1 cellular context compared by ENCODE assay signal in genomic region chr1:224252466-224252865, GRCh38.
TF ChIP-seq lines count a peak whose summit lies in the region.

No MANE protein-coding gene starts in this region.

TF ChIP-seq in IMR-90, 13 proteins besides CTCF, POLR2A, EP300 and RAD21 (continued from another document):
- TF ChIP-seq BHLHE40 (IDR thresholded peaks at IDR 0.05; ENCODE audit: low read depth, low read length): no peak
- TF ChIP-seq CHD1 (IDR thresholded peaks at IDR 0.05; ENCODE audit: low read depth, low read length): no peak
- TF ChIP-seq RCOR1 (IDR thresholded peaks at IDR 0.05; ENCODE audit: insufficient replicate concordance, low read length): no peak
- no peak for TF ChIP-seq NFE2L2 (IDR thresholded peaks at IDR 0.05; ENCODE audit: low read depth, low read length)
- no peak for TF ChIP-seq FOS (IDR thresholded peaks at IDR 0.05; ENCODE audit: low read depth, low read length)
